10 cellular contexts compared by ENCODE assay signal in the genomic region with DNA sequence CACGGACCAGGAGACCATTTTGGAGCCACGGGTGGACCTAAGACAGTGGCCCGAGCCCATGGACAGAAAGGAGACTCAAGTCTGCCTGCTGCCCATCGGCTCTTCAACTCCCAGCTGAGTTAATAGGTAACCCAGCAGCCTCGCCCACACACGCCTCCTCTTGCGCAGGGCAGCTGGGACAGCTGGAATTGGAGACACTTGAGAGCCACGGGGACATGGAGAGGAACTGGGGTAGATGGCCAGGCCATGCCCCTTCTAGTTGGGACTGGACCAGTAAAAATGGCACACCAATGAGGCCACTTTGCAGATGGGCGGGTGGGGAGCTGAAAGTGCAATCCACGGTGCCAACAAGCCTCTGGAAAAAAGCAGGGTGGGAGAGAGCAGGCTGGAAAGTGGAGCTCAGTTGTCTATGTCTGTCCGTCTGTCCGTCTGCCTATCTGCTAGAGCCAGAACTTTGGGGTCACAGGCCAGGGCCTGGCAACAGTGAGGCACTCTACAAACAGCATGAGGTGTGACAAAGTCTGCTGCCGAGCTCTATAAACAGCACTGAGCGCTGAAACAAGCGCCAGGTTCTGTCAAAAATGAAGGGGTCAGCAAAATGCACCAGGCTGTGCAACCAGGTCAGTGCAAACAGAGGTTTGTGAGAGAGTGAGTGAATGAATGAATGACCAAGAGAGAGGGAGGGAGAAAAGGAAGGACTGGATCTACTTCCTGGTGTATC. TPM values are rescaled to one million over a fixed set of nuclear protein-coding genes. Genes with fewer than 3 reads are reported as not detected.
DNase-seq lines count a peak whose midpoint lies in the region; ATAC-seq and TF ChIP-seq lines count a peak whose summit lies in the region.
"Not testable (repeated sequence)": the region's sequence is repeated elsewhere in the genome, so short reads cannot be mapped to it uniquely, and the experiment has no call there.
"Had no signal": no experiment of that assay in that cellular context is flagged by ENCODE, and none has a peak within 500 bp of the region (broad histone marks: within the 10 kb centered on the region; RNA-seq: fewer than 3 reads in every experiment).

No MANE protein-coding gene starts in this region.

- not testable (repeated sequence) for H3K36me3 ChIP-seq in left lung; mucosa of rectum (ENCODE audit: control insufficient read depth in 2 of 2, insufficient read depth in 2 of 2, low read length in 2 of 2); upper lobe of right lung

- intact Hi-C loops in right cardiac atrium (cut with DNase I); left lung (cut with DNase I); upper lobe of right lung (cut with DNase I): not testable (repeated sequence)

- H3K27ac ChIP-seq in right cardiac atrium (ENCODE audit: low read length) = peak overlapping the region; percentile 38
- H3K27ac ChIP-seq in left lung; mucosa of rectum (ENCODE audit: low read depth in 2 of 2, low read length in 2 of 2); upper lobe of right lung: not testable (repeated sequence)

- H3K4me1 ChIP-seq in right cardiac atrium (ENCODE audit: control insufficient read depth, insufficient read depth, low read length) = not testable (repeated sequence)
- H3K4me1 ChIP-seq in left lung (peaks cover 7 to 12% of the 10 kb centered on the region in 2 donors), mucosa of rectum (ENCODE audit: control insufficient read depth in 2 of 2, insufficient read depth in 2 of 2, low read length in 2 of 2) (peaks cover 10 to 11% of the 10 kb centered on the region in 2 donors), upper lobe of right lung (peaks cover 20% of the 10 kb centered on the region)

- ATAC-seq in right cardiac atrium, upper lobe of right lung: not testable (repeated sequence)
- ATAC-seq in left lung = peak; percentile 24

- not testable (repeated sequence) for H3K9me3 ChIP-seq in right cardiac atrium (ENCODE audit: control insufficient read depth, low read length); left lung; mucosa of rectum (ENCODE audit: control insufficient read depth in 2 of 2, low read length in 2 of 2); upper lobe of right lung

- not testable (repeated sequence) for TF ChIP-seq CTCF in left lung (IDR thresholded peaks at IDR 0.05); upper lobe of right lung (IDR thresholded peaks at IDR 0.05)

- 76% methylated on average over 15 of the region's 15 CpGs for WGBS in right cardiac atrium

- peak; percentile 95 for DNase-seq in DMS53 (lab: John Stamatoyannopoulos, UW)
- peak; percentile 57 for DNase-seq in SW480 (ENCODE audit: low spot score)
- peak; percentile 20 for DNase-seq in glomerular visceral epithelial cell (ENCODE audit: extremely low spot score)
- DNase-seq in right cardiac atrium = not testable (repeated sequence)
- peak; percentile 75 to 78 for DNase-seq in left lung
- peak; percentile 71 for DNase-seq in renal cortical epithelial cell (ENCODE audit: low read depth)
- peak; percentile 84 for DNase-seq in upper lobe of right lung

- H3K27me3 ChIP-seq in right cardiac atrium (ENCODE audit: control insufficient read depth, insufficient read depth); left lung; mucosa of rectum (ENCODE audit: control insufficient read depth in 2 of 2, insufficient read depth in 2 of 2, low read length in 2 of 2); upper lobe of right lung: not testable (repeated sequence)

- not testable (repeated sequence) for H3K4me3 ChIP-seq in right cardiac atrium (ENCODE audit: low read length); left lung; upper lobe of right lung
- H3K4me3 ChIP-seq in mucosa of rectum (ENCODE audit: low read length in 2 of 2) = peak overlapping the region; percentile 11 to 44

- H3K9ac ChIP-seq in mucosa of rectum (ENCODE audit: low read depth in 1 of 2, low read length in 2 of 2) = peak overlapping the region in 1 of 2 donors; percentile 60

RNA-seq across cellular contexts. Expression of gene AQP7, which starts 7.0 kb away (rescaled TPM):
- total RNA-seq in right cardiac atrium (100 to 1,000 TPM in 3 of 4 donors, 10 to 100 TPM in 1; 68.6 to 180 (median 126) TPM), left lung (1 to 10 TPM; 1.5 to 8.3 TPM), renal cortical epithelial cell (0.25 TPM in 1 of 2 replicates, not detected in the other), upper lobe of right lung (2.4 TPM)
- polyA plus RNA-seq in right cardiac atrium = 161 TPM
- total RNA-seq: HFFc6, MCF 10A had no signal

RNA-seq across cellular contexts. Expression of gene AQP3, which starts 52.1 kb away (rescaled TPM):
- total RNA-seq in right cardiac atrium = 10 to 100 TPM; 15.9 to 77.5 (median 20.2) TPM
- 18.7 TPM for polyA plus RNA-seq in right cardiac atrium
- total RNA-seq in left lung = 100 to 1,000 TPM; 231 to 265 TPM
- total RNA-seq in renal cortical epithelial cell = 0.35 and 4.4 TPM in 2 replicates
- 352 TPM for total RNA-seq in upper lobe of right lung

Comparison
In these comparisons a context has a peak if more than half of its experiments do, and no peak if none do; other contexts are left out.
1. RNA of gene AQP7, which starts 7.0 kb away (total RNA-seq): 68.6 to 180 TPM in right cardiac atrium; 1.5 to 8.3 TPM in left lung, 2.4 TPM in upper lobe of right lung (single experiment) and 0.25 TPM in renal cortical epithelial cell; every median in the first group is over 4 times any median in the second.